ENCODE assay signal across 27 cellular contexts in genomic region chr1:40798366-40799310, GRCh38. TPM values are rescaled to one million over a fixed set of nuclear protein-coding genes. Genes with fewer than 3 reads are reported as not detected.
DNase-seq lines count a peak whose midpoint lies in the region; ATAC-seq and TF ChIP-seq lines count a peak whose summit lies in the region.
"Had no signal": no experiment of that assay in that cellular context is flagged by ENCODE, and none has a peak within 500 bp of the region (broad histone marks: within the 10 kb centered on the region; RNA-seq: fewer than 3 reads in every experiment).

No MANE protein-coding gene starts in this region.

- H3K4me1 Mint-ChIP-seq in stimulated activated memory B cell treated with anti-CD40 and anti-IgM and Interleukin-4, amounts not matched to agents 10 μg/mL and 1 μg/mL and 100 μg/mL, for 72 hours = peaks cover 52% of the 10 kb centered on the region
- H3K4me1 Mint-ChIP-seq: endodermal cell had no signal

- H3K36me3 ChIP-seq in breast epithelium = no peaks in the 10 kb centered on the region
- H3K36me3 ChIP-seq in mammary epithelial cell (ENCODE audit: insufficient read depth, low read length) = no peaks in the 10 kb centered on the region
- H3K36me3 ChIP-seq in esophagus muscularis mucosa = no peaks in the 10 kb centered on the region
- no peaks in the 10 kb centered on the region for H3K36me3 ChIP-seq in ovary
- no peaks in the 10 kb centered on the region for H3K36me3 ChIP-seq in tibial artery
- H3K36me3 ChIP-seq: cardiac muscle cell, WERI-Rb-1 had no signal

- in situ Hi-C loops in mammary epithelial cell (cut with MboI; ENCODE audit: low sequenced_read_pairs in 2 of 2) = no loop called here

- H3K4me1 ChIP-seq in breast epithelium = peaks cover 0 to 5% of the 10 kb centered on the region in 2 donors
- peaks cover 5% of the 10 kb centered on the region for H3K4me1 ChIP-seq in mammary epithelial cell (ENCODE audit: insufficient read depth, low read length)
- H3K4me1 ChIP-seq in esophagus muscularis mucosa = peaks cover 49 to 100% (median 99%) of the 10 kb centered on the region in 4 donors
- H3K4me1 ChIP-seq in ovary (ENCODE audit: insufficient read depth) = peaks cover 16% of the 10 kb centered on the region
- peaks cover 9 to 82% (median 70%) of the 10 kb centered on the region in 4 donors for H3K4me1 ChIP-seq in tibial artery

- H3K9me3 ChIP-seq in breast epithelium (no peaks in the 10 kb centered on the region), mammary epithelial cell (replicated peaks; ENCODE audit: insufficient read depth, low read length) (no peaks in the 10 kb centered on the region), esophagus muscularis mucosa (no peaks in the 10 kb centered on the region), ovary (no peaks in the 10 kb centered on the region), tibial artery (no peaks in the 10 kb centered on the region)
- H3K9me3 ChIP-seq: SK-N-SH had no signal

- H2AFZ ChIP-seq in mammary epithelial cell (ENCODE audit: low read depth, low read length) = no peak overlapping the region

- BruUV-seq in mammary epithelial cell (replicated peaks; lab: Mats Ljungman, UMichigan) = no TSS peak

- dilution Hi-C loops in mammary epithelial cell (cut with HindIII; ENCODE audit: low sequenced_read_pairs) = no loop called here

- H3K27ac Mint-ChIP-seq in stimulated activated memory B cell treated with anti-CD40 and anti-IgM and Interleukin-4, amounts not matched to agents 10 μg/mL and 1 μg/mL and 100 μg/mL, for 72 hours = no peak overlapping the region
- H3K27ac Mint-ChIP-seq: activated T-cell treated with anti-CD3 and anti-CD28 coated beads, Interleukin-2, amount 50 U/mL, for 72 hours; B cell; endodermal cell had no signal

- intact Hi-C loops in breast epithelium (cut with DNase I; ENCODE audit: low total_unique reads) (no loop called here), mammary epithelial cell (cut with micrococcal nuclease) (no loop called here), esophagus muscularis mucosa (cut with DNase I) (no loop called here), ovary (cut with DNase I) (no loop called here), tibial artery (cut with DNase I; ENCODE audit: low total_unique reads) (loop anchor here (10.0 kb wide), 1 partner anchor 866 kb away; no protein-coding TSS in a partner anchor)

- H3K27ac ChIP-seq in breast epithelium (peak overlapping the region; percentile 21 to 72), mammary epithelial cell (ENCODE audit: insufficient read depth, low read depth, low read length) (no peak overlapping the region), esophagus muscularis mucosa (replicated peaks in 1 of 4) (peak overlapping the region; percentile 73 to 90 (median 87)), ovary (peak overlapping the region in 1 of 2 donors; percentile 50), tibial artery (peak overlapping the region; percentile 65 to 67)
- H3K27ac ChIP-seq: cardiac muscle cell, WERI-Rb-1 had no signal

- TF ChIP-seq EP300 in esophagus muscularis mucosa (IDR thresholded peaks at IDR 0.05) (no peak), ovary (IDR thresholded peaks at IDR 0.05) (no peak)

- H3K9ac ChIP-seq in mammary epithelial cell (ENCODE audit: insufficient read depth, low read length) = no peak overlapping the region
- H3K9ac ChIP-seq: SK-N-SH had no signal

- H3K79me2 ChIP-seq in mammary epithelial cell (ENCODE audit: insufficient read depth, low read length) = no peaks in the 10 kb centered on the region

- H4K20me1 ChIP-seq in mammary epithelial cell (ENCODE audit: insufficient read depth, low read length) = no peaks in the 10 kb centered on the region

- CTCF ChIA-PET in mammary epithelial cell (lab: Charles Lee; ENCODE audit: low non-redundant PET) = no interaction called here

- H3K36me3 Mint-ChIP-seq in stimulated activated memory B cell treated with anti-CD40 and anti-IgM and Interleukin-4, amounts not matched to agents 10 μg/mL and 1 μg/mL and 100 μg/mL, for 72 hours = no peaks in the 10 kb centered on the region
- H3K36me3 Mint-ChIP-seq: activated naive CD4-positive, alpha-beta T cell treated with anti-CD3 and anti-CD28 coated beads, Interleukin-2, amount 10 ng/mL, durations not matched to agents 7 days and 5 days had no signal

- DNase-seq in breast epithelium (ENCODE audit: low spot score in 2 of 2) = no peak
- no peak for DNase-seq in mammary epithelial cell
- DNase-seq in esophagus muscularis mucosa (ENCODE audit: extremely low spot score) = no peak
- peak in 4 of 5 donors; percentile 48 to 71 (median 60) for DNase-seq in ovary
- DNase-seq in tibial artery = no peak
- no peak for DNase-seq in dermis blood vessel endothelial cell
- DNase-seq in SHP77 treated with DMSO at 0.1 percent for 48 hours (lab: John Stamatoyannopoulos, UW) = no peak
- DNase-seq: activated CD4-positive, alpha-beta T cell treated with anti-CD3 and anti-CD28 coated beads, Interleukin-2, amount 10 ng/mL, durations not matched to agents 7 days and 5 days; activated naive CD4-positive, alpha-beta T cell treated with anti-CD3 and anti-CD28 coated beads, Interleukin-2, amount 10 ng/mL, durations not matched to agents 7 days and 5 days; activated T-cell treated with anti-CD3 and anti-CD28 coated beads, Interleukin-2, amount 50 U/mL, for 72 hours; amniotic stem cell; DMS79; endodermal cell; GF-D8; GOT3; islet precursor cell; NCI-H1092; NCI-H1930; RPMI8226; SK-N-SH; stimulated activated CD8-positive, alpha-beta memory T cell treated with anti-CD3 and anti-CD28 coated beads, Interleukin-4, amount 100 ng/mL, for 48 hours; WERI-Rb-1 had no signal

- WGBS in mammary epithelial cell (ENCODE audit: low coverage, missing lambda C conversion rate) = 62% methylated on average over 8 of the region's 9 CpGs
- 63% methylated on average over 5 of the region's 9 CpGs for WGBS in esophagus muscularis mucosa
- WGBS in ovary, 3 donors = 69 to 83% (median 69%) methylated on average over 9 of the region's 9 CpGs

- no peaks in the 10 kb centered on the region for H3K9me3 Mint-ChIP-seq in stimulated activated memory B cell treated with anti-CD40 and anti-IgM and Interleukin-4, amounts not matched to agents 10 μg/mL and 1 μg/mL and 100 μg/mL, for 72 hours
- H3K9me3 Mint-ChIP-seq: activated CD4-positive, alpha-beta T cell treated with anti-CD3 and anti-CD28 coated beads, Interleukin-2, amount 10 ng/mL, durations not matched to agents 7 days and 5 days; activated naive CD4-positive, alpha-beta T cell treated with anti-CD3 and anti-CD28 coated beads, Interleukin-2, amount 10 ng/mL, durations not matched to agents 7 days and 5 days; activated T-cell treated with anti-CD3 and anti-CD28 coated beads, Interleukin-2, amount 50 U/mL, for 72 hours; endodermal cell had no signal

- no peak overlapping the region for H3K4me3 Mint-ChIP-seq in stimulated activated memory B cell treated with anti-CD40 and anti-IgM and Interleukin-4, amounts not matched to agents 10 μg/mL and 1 μg/mL and 100 μg/mL, for 72 hours
- H3K4me3 Mint-ChIP-seq: activated CD4-positive, alpha-beta T cell treated with anti-CD3 and anti-CD28 coated beads, Interleukin-2, amount 10 ng/mL, durations not matched to agents 7 days and 5 days; activated naive CD4-positive, alpha-beta T cell treated with anti-CD3 and anti-CD28 coated beads, Interleukin-2, amount 10 ng/mL, durations not matched to agents 7 days and 5 days; B cell; endodermal cell had no signal

- TF ChIP-seq CTCF in breast epithelium (IDR thresholded peaks at IDR 0.05) (no peak), mammary epithelial cell (conservative IDR thresholded peaks at IDR 0.05 in 1 of 2, IDR thresholded peaks at IDR 0.05 in 1 of 2; ENCODE audit: extremely low read depth in 1 of 2, insufficient read depth in 1 of 2, low read depth in 1 of 2, low read length in 2 of 2) (no peak), esophagus muscularis mucosa (IDR thresholded peaks at IDR 0.05) (no peak), ovary (IDR thresholded peaks at IDR 0.05) (no peak), tibial artery (IDR thresholded peaks at IDR 0.05) (no peak)

- H3K27me3 ChIP-seq in breast epithelium = no peaks in the 10 kb centered on the region
- H3K27me3 ChIP-seq in mammary epithelial cell (ENCODE audit: insufficient read depth, low read length) = peaks cover 2% of the 10 kb centered on the region
- H3K27me3 ChIP-seq in esophagus muscularis mucosa = no peaks in the 10 kb centered on the region
- H3K27me3 ChIP-seq in ovary = no peaks in the 10 kb centered on the region
- H3K27me3 ChIP-seq in tibial artery = no peaks in the 10 kb centered on the region
- H3K27me3 ChIP-seq: cardiac muscle cell had no signal

- TF ChIP-seq POLR2A in breast epithelium (IDR thresholded peaks at IDR 0.05) (no peak), esophagus muscularis mucosa (IDR thresholded peaks at IDR 0.05; ENCODE audit: low read depth) (no peak), ovary (IDR thresholded peaks at IDR 0.05) (no peak)

- H3K27me3 Mint-ChIP-seq in stimulated activated memory B cell treated with anti-CD40 and anti-IgM and Interleukin-4, amounts not matched to agents 10 μg/mL and 1 μg/mL and 100 μg/mL, for 72 hours = no peaks in the 10 kb centered on the region
- H3K27me3 Mint-ChIP-seq: activated CD4-positive, alpha-beta T cell treated with anti-CD3 and anti-CD28 coated beads, Interleukin-2, amount 10 ng/mL, durations not matched to agents 7 days and 5 days; B cell had no signal

- no peak overlapping the region for H3K4me2 ChIP-seq in mammary epithelial cell (ENCODE audit: insufficient read depth, low read depth, low read length)
- H3K4me2 ChIP-seq: SK-N-SH had no signal

- H3K4me3 ChIP-seq in breast epithelium = no peak overlapping the region
- no peak overlapping the region for H3K4me3 ChIP-seq in mammary epithelial cell (replicated peaks in 1 of 3; ENCODE audit: insufficient read depth in 1 of 3, low read depth in 2 of 3, low read length in 3 of 3)
- no peak overlapping the region for H3K4me3 ChIP-seq in esophagus muscularis mucosa
- no peak overlapping the region for H3K4me3 ChIP-seq in ovary
- H3K4me3 ChIP-seq in tibial artery = no peak overlapping the region
- H3K4me3 ChIP-seq: cardiac muscle cell, coronary artery had no signal

- no peak for ATAC-seq in stimulated activated memory B cell treated with anti-CD40 and anti-IgM and Interleukin-4, amounts not matched to agents 10 μg/mL and 1 μg/mL and 100 μg/mL, for 72 hours
- ATAC-seq: activated T-cell treated with anti-CD3 and anti-CD28 coated beads, Interleukin-2, amount 50 U/mL, for 72 hours; sciatic nerve had no signal

RNA-seq across cellular contexts. Expression of gene KCNQ4, which starts 15.1 kb away (rescaled TPM):
- 1 to 10 TPM in 2 of 3 donors, under 1 TPM in 1; 0.32 to 1.3 (median 1.3) TPM for total RNA-seq in breast epithelium
- not detected for total RNA-seq in mammary epithelial cell
- polyA plus RNA-seq in mammary epithelial cell = 0.02 TPM
- not detected for polyA minus RNA-seq in mammary epithelial cell
- 10 to 100 TPM in 3 of 4 donors, 1 to 10 TPM in 1; 9.3 to 22.0 (median 17.1) TPM for total RNA-seq in esophagus muscularis mucosa
- total RNA-seq in ovary = 1 to 10 TPM in 2 of 7 donors, under 1 TPM in 5; 0.36 to 3.1 (median 0.84) TPM
- polyA plus RNA-seq in ovary = 1 to 10 TPM in 1 of 2 donors, under 1 TPM in 1; 0.73 to 1.1 TPM
- total RNA-seq in dermis blood vessel endothelial cell = not detected in 2 replicates

Comparison
In these comparisons a context has a peak if more than half of its experiments do, and no peak if none do; other contexts are left out.
1. DNase-seq: peak in ovary (4 of 5); none in breast epithelium (0 of 2), mammary epithelial cell (single experiment), esophagus muscularis mucosa (single experiment), tibial artery (0 of 2), dermis blood vessel endothelial cell (single experiment) and SHP77 treated with DMSO at 0.1 percent for 48 hours (single experiment).